Comparison of ENCODE assay signal across 18 cellular contexts in the genomic region with DNA sequence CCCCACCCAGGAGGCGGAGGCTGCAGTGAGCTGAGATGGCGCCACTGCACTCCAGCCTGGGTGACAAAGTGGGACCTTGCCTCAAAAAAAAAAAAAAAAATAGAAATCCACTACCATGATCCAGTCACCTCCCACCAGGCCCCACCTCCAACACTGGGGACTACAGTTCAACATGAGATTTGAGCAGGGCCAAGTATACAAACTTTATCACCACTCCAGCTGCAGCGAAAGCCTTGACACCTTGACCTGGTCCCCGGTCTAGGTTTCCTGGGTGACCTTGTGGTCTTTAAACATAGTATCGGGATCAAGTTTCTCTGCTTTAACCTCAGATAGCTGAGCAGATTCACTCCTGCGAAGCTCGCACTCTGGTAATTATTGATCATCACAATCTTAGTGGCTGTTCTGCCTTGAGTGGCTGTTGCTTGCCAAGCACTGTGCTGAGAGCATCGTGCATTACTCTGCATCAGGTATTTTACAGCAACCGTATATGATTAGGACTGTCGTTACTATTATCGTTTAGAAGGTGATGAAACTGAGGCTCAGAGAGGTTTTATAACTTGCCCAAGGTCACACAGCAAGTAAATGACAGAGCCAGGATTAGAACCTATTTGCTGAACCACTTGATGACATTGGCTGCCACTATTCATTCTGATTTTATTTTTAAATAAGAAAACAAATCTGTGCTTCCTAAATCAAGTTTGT. TPM values are rescaled to one million over a fixed set of nuclear protein-coding genes. Genes with fewer than 3 reads are reported as not detected.
DNase-seq lines count a peak whose midpoint lies in the region; ATAC-seq, FAIRE-seq and TF ChIP-seq lines count a peak whose summit lies in the region.
"Had no signal": no experiment of that assay in that cellular context is flagged by ENCODE, and none has a peak within 500 bp of the region (broad histone marks: within the 10 kb centered on the region; RNA-seq: fewer than 3 reads in every experiment).

No MANE protein-coding gene starts in this region.

- no peaks in the 10 kb centered on the region for H3K79me2 ChIP-seq in HepG2 (ENCODE audit: insufficient read depth, low read length)

- intact Hi-C loops in HepG2 (cut with micrococcal nuclease; ENCODE audit: unreplicated experiment): no loop called here
- intact Hi-C loops in right lobe of liver (cut with DNase I): no loop called here

- H3K36me3 Mint-ChIP-seq in T-helper 17 cell (ENCODE audit: low read depth): no peaks in the 10 kb centered on the region
- H3K36me3 Mint-ChIP-seq: WTC11 had no signal

- H3K4me3 ChIP-seq in HepG2 (replicated peaks in 1 of 3; ENCODE audit: insufficient read depth in 1 of 3, low read depth in 2 of 3, low read length in 3 of 3) (no peak overlapping the region), right lobe of liver (no peak overlapping the region)
- H3K4me3 ChIP-seq: ascending aorta, esophagus muscularis mucosa, gastrocnemius medialis, GM23338, PC-9, sigmoid colon, thoracic aorta had no signal

- H3K4me1 Mint-ChIP-seq in T-helper 17 cell: peaks cover 25% of the 10 kb centered on the region

- TF ChIP-seq EP300 in HepG2 (IDR thresholded peaks at IDR 0.05; ENCODE audit: low read depth in 2 of 2, low read length in 2 of 2) (peak in 1 of 2 experiments; percentile 4; a peak in 1 of 4 replicates), HepG2 (CRISPR knock-in tag; IDR thresholded peaks at IDR 0.05; ENCODE audit: borderline replicate concordance) (no peak)

- TF ChIP-seq POLR2A in HepG2 (IDR thresholded peaks at IDR 0.05; ENCODE audit: insufficient read depth in 1 of 2, low read depth in 2 of 2, low read length in 2 of 2) (no peak), right lobe of liver (IDR thresholded peaks at IDR 0.05) (no peak)

- H3K36me3 ChIP-seq in HepG2 (replicated peaks in 1 of 2; ENCODE audit: control insufficient read depth in 1 of 2, insufficient read depth in 2 of 2, low read length in 2 of 2) (no peaks in the 10 kb centered on the region), right lobe of liver (no peaks in the 10 kb centered on the region)
- H3K36me3 ChIP-seq: ascending aorta, esophagus muscularis mucosa, gastrocnemius medialis, sigmoid colon, thoracic aorta had no signal

- no peak for TF ChIP-seq RAD21 in HepG2 (CRISPR knock-in tag; IDR thresholded peaks at IDR 0.05)

- BruUV-seq in HepG2 (replicated peaks; lab: Mats Ljungman, UMichigan): no TSS peak

- peak; percentile 79 for FAIRE-seq in HepG2 (lab: Jason Lieb, UNC)

- in situ Hi-C loops in HepG2 (cut with HindIII; ENCODE audit: extremely low pct_ligation_motif_present, low pct_unique_long_range_greater_than_20kb): no loop called here

- H3K4me2 ChIP-seq in HepG2 (ENCODE audit: low read depth, low read length): peak overlapping the region; percentile 43
- H3K4me2 ChIP-seq: PC-9 had no signal

- no peak overlapping the region for H3K9ac ChIP-seq in HepG2 (ENCODE audit: insufficient read depth, low read depth, low read length)

- TF ChIP-seq CTCF in HepG2 (CRISPR knock-in tag; IDR thresholded peaks at IDR 0.05) (no peak), right lobe of liver (IDR thresholded peaks at IDR 0.05) (no peak)

- H3K27me3 Mint-ChIP-seq in T-helper 17 cell: no peaks in the 10 kb centered on the region

- DNase-seq in HepG2 (ENCODE audit: low spot score) (peak; percentile 49), right lobe of liver (no peak), T-helper 17 cell (no peak), caudate nucleus (lab: John Stamatoyannopoulos, UW) (no peak), DMS79 treated with DMSO at 0.1 percent for 48 hours (lab: John Stamatoyannopoulos, UW) (no peak), iPS-NIHi7 (ENCODE audit: extremely low spot score) (no peak)
- DNase-seq: activated CD8-positive, alpha-beta memory T cell treated with anti-CD3 and anti-CD28 coated beads for 24 hours; gastrocnemius medialis; NCI-H1694; SIG-M5; sigmoid colon had no signal

- H3K4me3 Mint-ChIP-seq in T-helper 17 cell: no peak overlapping the region
- H3K4me3 Mint-ChIP-seq: WTC11 had no signal

- H4K20me1 ChIP-seq in HepG2 (ENCODE audit: insufficient read depth, low read length): no peaks in the 10 kb centered on the region; the same call in 1 of the 2 replicates

- peak; percentile 65 for ATAC-seq in HepG2
- no peak for ATAC-seq in right lobe of liver
- no peak for ATAC-seq in T-helper 17 cell
- ATAC-seq in GM18519 (IDR thresholded peaks at IDR 0.05; ENCODE audit: low FRiP score, unreplicated experiment): no peak
- ATAC-seq: gastrocnemius medialis had no signal

- 18% methylated on average over 11 of the region's 11 CpGs for whole genome bisulfite sequencing in HepG2 (ENCODE audit: low lambda C conversion rate)
- 33% methylated on average over 9 of the region's 11 CpGs for WGBS in right lobe of liver (ENCODE audit: insufficient coverage, low coverage, low lambda C conversion rate, missing lambda C conversion rate)

- peaks cover 0 to 25% of the 10 kb centered on the region in 2 experiments; a peak in 2 of 5 replicates for H3K27me3 ChIP-seq in HepG2 (ENCODE audit: control insufficient read depth in 1 of 2, insufficient read depth in 2 of 2, low read length in 2 of 2)
- H3K27me3 ChIP-seq in right lobe of liver: no peaks in the 10 kb centered on the region
- H3K27me3 ChIP-seq: ascending aorta, sigmoid colon had no signal

- H3K27ac Mint-ChIP-seq in T-helper 17 cell: peak overlapping the region; percentile 92
- H3K27ac Mint-ChIP-seq: GM23338, WTC11 had no signal

- H3K4me1 ChIP-seq in HepG2 (ENCODE audit: insufficient read depth, low read length) (peaks cover 32% of the 10 kb centered on the region), right lobe of liver (no peaks in the 10 kb centered on the region)
- H3K4me1 ChIP-seq: ascending aorta, esophagus muscularis mucosa, gastrocnemius medialis, sigmoid colon had no signal

- POLR2A ChIA-PET in HepG2 (lab: Yijun Ruan, JAX): no interaction called here

- H3K27ac ChIP-seq in HepG2 (ENCODE audit: extremely low read length, insufficient read depth, low read length) (no peak overlapping the region), right lobe of liver (no peak overlapping the region), caudate nucleus (ENCODE audit: low read depth, low read length) (peak overlapping the region; percentile 52)
- H3K27ac ChIP-seq: ascending aorta, esophagus muscularis mucosa, gastrocnemius medialis, PC-9, sigmoid colon, thoracic aorta had no signal

- H3K9me3 ChIP-seq in HepG2 (ENCODE audit: low read length) (no peaks in the 10 kb centered on the region), right lobe of liver (no peaks in the 10 kb centered on the region), T-helper 17 cell (ENCODE audit: control insufficient read depth, low read length, poor library complexity, severe bottlenecking) (no peaks in the 10 kb centered on the region)
- H3K9me3 ChIP-seq: ascending aorta, esophagus muscularis mucosa, gastrocnemius medialis, sigmoid colon, thoracic aorta had no signal

- CTCF ChIA-PET in HepG2 (lab: Yijun Ruan, JAX; ENCODE audit: low intra/inter-chr PET ratio, low total read pairs): no interaction called here

- H2AFZ ChIP-seq in HepG2 (ENCODE audit: low read length): no peak overlapping the region
- H2AFZ ChIP-seq: GM23338, PC-9 had no signal

TF ChIP-seq in HepG2, 621 proteins besides CTCF, POLR2A, EP300 and RAD21 (continues in another document):
- TF ChIP-seq ZNF225 (CRISPR knock-in tag; IDR thresholded peaks at IDR 0.05) (no peak), ZC3H4 (CRISPR knock-in tag; IDR thresholded peaks at IDR 0.05; ENCODE audit: borderline replicate concordance) (no peak), MBD4 (IDR thresholded peaks at IDR 0.05; ENCODE audit: borderline replicate concordance, low read length) (no peak), AGO2 (optimal IDR thresholded peaks at IDR 0.05; ENCODE audit: low read depth, low read length) (no peak), FOXJ3 (CRISPR knock-in tag; IDR thresholded peaks at IDR 0.05; ENCODE audit: borderline replicate concordance) (peak; percentile 73; the same call in 1 of the 2 replicates)
- TF ChIP-seq, protein P1, sequence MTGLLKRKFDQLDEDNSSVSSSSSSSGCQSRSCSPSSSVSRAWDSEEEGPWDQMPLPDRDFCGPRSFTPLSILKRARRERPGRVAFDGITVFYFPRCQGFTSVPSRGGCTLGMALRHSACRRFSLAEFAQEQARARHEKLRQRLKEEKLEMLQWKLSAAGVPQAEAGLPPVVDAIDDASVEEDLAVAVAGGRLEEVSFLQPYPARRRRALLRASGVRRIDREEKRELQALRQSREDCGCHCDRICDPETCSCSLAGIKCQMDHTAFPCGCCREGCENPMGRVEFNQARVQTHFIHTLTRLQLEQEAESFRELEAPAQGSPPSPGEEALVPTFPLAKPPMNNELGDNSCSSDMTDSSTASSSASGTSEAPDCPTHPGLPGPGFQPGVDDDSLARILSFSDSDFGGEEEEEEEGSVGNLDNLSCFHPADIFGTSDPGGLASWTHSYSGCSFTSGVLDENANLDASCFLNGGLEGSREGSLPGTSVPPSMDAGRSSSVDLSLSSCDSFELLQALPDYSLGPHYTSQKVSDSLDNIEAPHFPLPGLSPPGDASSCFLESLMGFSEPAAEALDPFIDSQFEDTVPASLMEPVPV (CRISPR knock-in tag; IDR thresholded peaks at IDR 0.05): no peak

RNA-seq across cellular contexts. Expression of a gene that starts 50.3 kb away (rescaled TPM):
- total RNA-seq in HepG2 (2016; rRNA removed; fragmentation: Illumina TruSeq; extraction: Trizol): 14.7 and 17.4 TPM in 2 replicates
- 1.0 and 1.5 TPM in 2 replicates for total RNA-seq in HepG2 (2016; cell fraction: cytosol; rRNA removed; fragmentation: Illumina TruSeq; extraction: Trizol; ENCODE audit: low read depth)
- total RNA-seq in HepG2 (2016; cell fraction: insoluble cytoplasmic fraction; rRNA removed; fragmentation: Illumina TruSeq; extraction: Trizol): 14.3 and 19.5 TPM in 2 replicates
- 3.8 and 4.1 TPM in 2 replicates for total RNA-seq in HepG2 (2016; cell fraction: membrane; rRNA removed; fragmentation: Illumina TruSeq; extraction: Trizol)
- total RNA-seq in HepG2 (2016; cell fraction: nucleus; rRNA removed; fragmentation: Illumina TruSeq; extraction: Trizol): 13.9 and 16.3 TPM in 2 replicates
- polyA plus RNA-seq in HepG2 (2011; rRNA removed): 11.8 and 12.0 TPM in 2 replicates
- polyA plus RNA-seq in HepG2 (2011; cell fraction: cytosol; rRNA removed): 10.9 and 11.8 TPM in 2 replicates
- polyA plus RNA-seq in HepG2 (2011; cell fraction: nucleus; rRNA removed): 13.6 and 14.0 TPM in 2 replicates
- polyA plus RNA-seq in HepG2 (2012): 6.9 and 8.1 TPM in 2 replicates
- 0.46 and 0.59 TPM in 2 replicates for polyA plus RNA-seq in HepG2 (2016; cell fraction: cytosol; fragmentation: Illumina TruSeq; extraction: Trizol; ENCODE audit: low read depth)
- 10.6 and 11.4 TPM in 2 replicates for polyA plus RNA-seq in HepG2 (2016; cell fraction: insoluble cytoplasmic fraction; fragmentation: Illumina TruSeq; extraction: Trizol; ENCODE audit: low read depth)
- 1.5 and 1.9 TPM in 2 replicates for polyA plus RNA-seq in HepG2 (2016; cell fraction: membrane; fragmentation: Illumina TruSeq; extraction: Trizol; ENCODE audit: low read depth)
- 9.0 and 10.6 TPM in 2 replicates for polyA plus RNA-seq in HepG2 (2016; cell fraction: nucleus; fragmentation: Illumina TruSeq; extraction: Trizol; ENCODE audit: insufficient read depth, low read depth)
- 20.4 and 30.6 TPM in 2 replicates for polyA minus RNA-seq in HepG2 (2011; rRNA and poly(A)+ RNA removed; ENCODE audit: low replicate concordance)
- polyA minus RNA-seq in HepG2 (2011; cell fraction: cytosol; rRNA and poly(A)+ RNA removed): 7.9 and 10.9 TPM in 2 replicates
- 17.6 and 19.1 TPM in 2 replicates for polyA minus RNA-seq in HepG2 (2011; cell fraction: nucleus; rRNA and poly(A)+ RNA removed)
- total RNA-seq in right lobe of liver: 1 to 10 TPM; 2.9 to 5.2 (median 3.4) TPM
- 1 to 10 TPM; 5.7 to 8.9 TPM for total RNA-seq in T-helper 17 cell
